In the genomic region with DNA sequence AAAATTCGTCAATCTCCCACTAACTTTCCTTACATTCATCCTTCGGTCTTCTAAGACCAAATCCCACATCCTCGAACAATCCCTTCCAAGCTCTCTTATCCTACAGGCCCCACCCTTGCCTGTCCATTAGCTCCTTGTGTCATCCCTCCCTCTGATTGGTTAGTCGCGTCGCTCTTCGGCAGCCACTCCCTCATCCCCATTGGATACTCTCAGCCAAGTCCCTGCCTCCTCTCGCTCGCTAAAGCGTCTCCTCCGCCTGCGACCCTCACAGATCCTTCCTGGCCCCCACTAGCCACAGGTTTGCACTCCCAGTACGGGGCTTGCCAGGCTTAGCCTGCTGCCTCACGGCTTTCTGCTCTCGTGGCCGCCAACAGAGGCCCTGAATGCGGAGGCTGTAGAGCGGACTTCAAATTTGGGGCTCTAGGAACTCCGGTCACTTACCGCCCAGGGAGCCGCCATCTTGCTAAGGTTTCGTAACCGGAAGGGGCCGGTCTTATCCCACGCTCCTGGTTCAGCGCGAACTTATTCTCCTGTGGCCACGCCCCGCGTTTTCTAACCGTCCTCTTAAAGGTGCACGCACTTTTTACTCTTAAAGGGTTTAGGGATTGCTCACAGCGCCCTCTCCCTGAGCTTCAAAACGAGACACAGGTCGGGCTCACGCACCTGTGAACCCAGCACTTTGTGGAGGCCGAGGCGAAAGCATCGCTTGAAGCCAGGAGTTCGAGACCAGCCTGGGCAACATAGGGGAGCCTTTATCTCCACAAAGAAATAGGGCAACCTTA, we compare ENCODE assay signal across 1 cellular context.
TF ChIP-seq lines count a peak whose summit lies in the region.

A gene (minus strand): TSS at position 472 of the 782 bp plus-strand sequence. CDS start 13 bp downstream, at position 459.

TF ChIP-seq in K562, 482 proteins besides CTCF, POLR2A, EP300 and RAD21 (continued from another document and continues in another):
- TF ChIP-seq, protein P1, sequence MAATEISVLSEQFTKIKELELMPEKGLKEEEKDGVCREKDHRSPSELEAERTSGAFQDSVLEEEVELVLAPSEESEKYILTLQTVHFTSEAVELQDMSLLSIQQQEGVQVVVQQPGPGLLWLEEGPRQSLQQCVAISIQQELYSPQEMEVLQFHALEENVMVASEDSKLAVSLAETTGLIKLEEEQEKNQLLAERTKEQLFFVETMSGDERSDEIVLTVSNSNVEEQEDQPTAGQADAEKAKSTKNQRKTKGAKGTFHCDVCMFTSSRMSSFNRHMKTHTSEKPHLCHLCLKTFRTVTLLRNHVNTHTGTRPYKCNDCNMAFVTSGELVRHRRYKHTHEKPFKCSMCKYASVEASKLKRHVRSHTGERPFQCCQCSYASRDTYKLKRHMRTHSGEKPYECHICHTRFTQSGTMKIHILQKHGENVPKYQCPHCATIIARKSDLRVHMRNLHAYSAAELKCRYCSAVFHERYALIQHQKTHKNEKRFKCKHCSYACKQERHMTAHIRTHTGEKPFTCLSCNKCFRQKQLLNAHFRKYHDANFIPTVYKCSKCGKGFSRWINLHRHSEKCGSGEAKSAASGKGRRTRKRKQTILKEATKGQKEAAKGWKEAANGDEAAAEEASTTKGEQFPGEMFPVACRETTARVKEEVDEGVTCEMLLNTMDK (IDR thresholded peaks at IDR 0.05; ENCODE audit: borderline replicate concordance, insufficient read depth, low read depth, low read length, poor library complexity, severe bottlenecking): no peak
- TF ChIP-seq RAD51 (IDR thresholded peaks at IDR 0.05; ENCODE audit: borderline replicate concordance, low read depth): no peak
- no peak for TF ChIP-seq ZNF507 (tag; conservative IDR thresholded peaks at IDR 0.05)
- TF ChIP-seq, protein P2, sequence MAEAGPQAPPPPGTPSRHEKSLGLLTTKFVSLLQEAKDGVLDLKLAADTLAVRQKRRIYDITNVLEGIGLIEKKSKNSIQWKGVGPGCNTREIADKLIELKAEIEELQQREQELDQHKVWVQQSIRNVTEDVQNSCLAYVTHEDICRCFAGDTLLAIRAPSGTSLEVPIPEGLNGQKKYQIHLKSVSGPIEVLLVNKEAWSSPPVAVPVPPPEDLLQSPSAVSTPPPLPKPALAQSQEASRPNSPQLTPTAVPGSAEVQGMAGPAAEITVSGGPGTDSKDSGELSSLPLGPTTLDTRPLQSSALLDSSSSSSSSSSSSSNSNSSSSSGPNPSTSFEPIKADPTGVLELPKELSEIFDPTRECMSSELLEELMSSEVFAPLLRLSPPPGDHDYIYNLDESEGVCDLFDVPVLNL (CRISPR knock-in tag; IDR thresholded peaks at IDR 0.05; ENCODE audit: low read depth): 0 out of 2 replicates have a peak, but pooled peaks have one; percentile 27
- TF ChIP-seq, protein P3, sequence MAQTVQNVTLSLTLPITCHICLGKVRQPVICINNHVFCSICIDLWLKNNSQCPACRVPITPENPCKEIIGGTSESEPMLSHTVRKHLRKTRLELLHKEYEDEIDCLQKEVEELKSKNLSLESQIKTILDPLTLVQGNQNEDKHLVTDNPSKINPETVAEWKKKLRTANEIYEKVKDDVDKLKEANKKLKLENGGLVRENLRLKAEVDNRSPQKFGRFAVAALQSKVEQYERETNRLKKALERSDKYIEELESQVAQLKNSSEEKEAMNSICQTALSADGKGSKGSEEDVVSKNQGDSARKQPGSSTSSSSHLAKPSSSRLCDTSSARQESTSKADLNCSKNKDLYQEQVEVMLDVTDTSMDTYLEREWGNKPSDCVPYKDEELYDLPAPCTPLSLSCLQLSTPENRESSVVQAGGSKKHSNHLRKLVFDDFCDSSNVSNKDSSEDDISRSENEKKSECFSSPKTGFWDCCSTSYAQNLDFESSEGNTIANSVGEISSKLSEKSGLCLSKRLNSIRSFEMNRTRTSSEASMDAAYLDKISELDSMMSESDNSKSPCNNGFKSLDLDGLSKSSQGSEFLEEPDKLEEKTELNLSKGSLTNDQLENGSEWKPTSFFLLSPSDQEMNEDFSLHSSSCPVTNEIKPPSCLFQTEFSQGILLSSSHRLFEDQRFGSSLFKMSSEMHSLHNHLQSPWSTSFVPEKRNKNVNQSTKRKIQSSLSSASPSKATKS (CRISPR knock-in tag; IDR thresholded peaks at IDR 0.05): no peak
- TF ChIP-seq KAT8 (IDR thresholded peaks at IDR 0.05; ENCODE audit: low read depth): no peak
- 0 out of 2 replicates have a peak, but pooled peaks have one; percentile 15 for TF ChIP-seq FOSL1 (tag; conservative IDR thresholded peaks at IDR 0.05)
- no peak for TF ChIP-seq MAFF (IDR thresholded peaks at IDR 0.05; ENCODE audit: low read length)
- TF ChIP-seq, protein P4, sequence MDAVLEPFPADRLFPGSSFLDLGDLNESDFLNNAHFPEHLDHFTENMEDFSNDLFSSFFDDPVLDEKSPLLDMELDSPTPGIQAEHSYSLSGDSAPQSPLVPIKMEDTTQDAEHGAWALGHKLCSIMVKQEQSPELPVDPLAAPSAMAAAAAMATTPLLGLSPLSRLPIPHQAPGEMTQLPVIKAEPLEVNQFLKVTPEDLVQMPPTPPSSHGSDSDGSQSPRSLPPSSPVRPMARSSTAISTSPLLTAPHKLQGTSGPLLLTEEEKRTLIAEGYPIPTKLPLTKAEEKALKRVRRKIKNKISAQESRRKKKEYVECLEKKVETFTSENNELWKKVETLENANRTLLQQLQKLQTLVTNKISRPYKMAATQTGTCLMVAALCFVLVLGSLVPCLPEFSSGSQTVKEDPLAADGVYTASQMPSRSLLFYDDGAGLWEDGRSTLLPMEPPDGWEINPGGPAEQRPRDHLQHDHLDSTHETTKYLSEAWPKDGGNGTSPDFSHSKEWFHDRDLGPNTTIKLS (IDR thresholded peaks at IDR 0.05; ENCODE audit: borderline replicate concordance, low read depth): no peak
- TF ChIP-seq HDAC6 (IDR thresholded peaks at IDR 0.05; ENCODE audit: low read depth, low read length): no peak
- TF ChIP-seq, protein P5, sequence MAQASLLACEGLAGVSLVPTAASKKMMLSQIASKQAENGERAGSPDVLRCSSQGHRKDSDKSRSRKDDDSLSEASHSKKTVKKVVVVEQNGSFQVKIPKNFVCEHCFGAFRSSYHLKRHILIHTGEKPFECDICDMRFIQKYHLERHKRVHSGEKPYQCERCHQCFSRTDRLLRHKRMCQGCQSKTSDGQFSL (CRISPR knock-in tag; IDR thresholded peaks at IDR 0.05): no peak
- TF ChIP-seq, protein P5 (tag; IDR thresholded peaks at IDR 0.05): no peak
- TF ChIP-seq, protein P6, sequence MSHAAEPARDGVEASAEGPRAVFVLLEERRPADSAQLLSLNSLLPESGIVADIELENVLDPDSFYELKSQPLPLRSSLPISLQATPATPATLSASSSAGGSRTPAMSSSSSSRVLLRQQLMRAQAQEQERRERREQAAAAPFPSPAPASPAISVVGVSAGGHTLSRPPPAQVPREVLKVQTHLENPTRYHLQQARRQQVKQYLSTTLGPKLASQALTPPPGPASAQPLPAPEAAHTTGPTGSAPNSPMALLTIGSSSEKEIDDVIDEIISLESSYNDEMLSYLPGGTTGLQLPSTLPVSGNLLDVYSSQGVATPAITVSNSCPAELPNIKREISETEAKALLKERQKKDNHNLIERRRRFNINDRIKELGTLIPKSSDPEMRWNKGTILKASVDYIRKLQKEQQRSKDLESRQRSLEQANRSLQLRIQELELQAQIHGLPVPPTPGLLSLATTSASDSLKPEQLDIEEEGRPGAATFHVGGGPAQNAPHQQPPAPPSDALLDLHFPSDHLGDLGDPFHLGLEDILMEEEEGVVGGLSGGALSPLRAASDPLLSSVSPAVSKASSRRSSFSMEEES (CRISPR knock-in tag; IDR thresholded peaks at IDR 0.05): no peak
- no peak for TF ChIP-seq SMAD2 (IDR thresholded peaks at IDR 0.05; ENCODE audit: low read depth, low read length)
- no peak for TF ChIP-seq BRD9 (IDR thresholded peaks at IDR 0.05; ENCODE audit: low read depth, partially characterized antibody)
- no peak for TF ChIP-seq ZNF551 (CRISPR knock-in tag; IDR thresholded peaks at IDR 0.05)
- TF ChIP-seq, protein P7, sequence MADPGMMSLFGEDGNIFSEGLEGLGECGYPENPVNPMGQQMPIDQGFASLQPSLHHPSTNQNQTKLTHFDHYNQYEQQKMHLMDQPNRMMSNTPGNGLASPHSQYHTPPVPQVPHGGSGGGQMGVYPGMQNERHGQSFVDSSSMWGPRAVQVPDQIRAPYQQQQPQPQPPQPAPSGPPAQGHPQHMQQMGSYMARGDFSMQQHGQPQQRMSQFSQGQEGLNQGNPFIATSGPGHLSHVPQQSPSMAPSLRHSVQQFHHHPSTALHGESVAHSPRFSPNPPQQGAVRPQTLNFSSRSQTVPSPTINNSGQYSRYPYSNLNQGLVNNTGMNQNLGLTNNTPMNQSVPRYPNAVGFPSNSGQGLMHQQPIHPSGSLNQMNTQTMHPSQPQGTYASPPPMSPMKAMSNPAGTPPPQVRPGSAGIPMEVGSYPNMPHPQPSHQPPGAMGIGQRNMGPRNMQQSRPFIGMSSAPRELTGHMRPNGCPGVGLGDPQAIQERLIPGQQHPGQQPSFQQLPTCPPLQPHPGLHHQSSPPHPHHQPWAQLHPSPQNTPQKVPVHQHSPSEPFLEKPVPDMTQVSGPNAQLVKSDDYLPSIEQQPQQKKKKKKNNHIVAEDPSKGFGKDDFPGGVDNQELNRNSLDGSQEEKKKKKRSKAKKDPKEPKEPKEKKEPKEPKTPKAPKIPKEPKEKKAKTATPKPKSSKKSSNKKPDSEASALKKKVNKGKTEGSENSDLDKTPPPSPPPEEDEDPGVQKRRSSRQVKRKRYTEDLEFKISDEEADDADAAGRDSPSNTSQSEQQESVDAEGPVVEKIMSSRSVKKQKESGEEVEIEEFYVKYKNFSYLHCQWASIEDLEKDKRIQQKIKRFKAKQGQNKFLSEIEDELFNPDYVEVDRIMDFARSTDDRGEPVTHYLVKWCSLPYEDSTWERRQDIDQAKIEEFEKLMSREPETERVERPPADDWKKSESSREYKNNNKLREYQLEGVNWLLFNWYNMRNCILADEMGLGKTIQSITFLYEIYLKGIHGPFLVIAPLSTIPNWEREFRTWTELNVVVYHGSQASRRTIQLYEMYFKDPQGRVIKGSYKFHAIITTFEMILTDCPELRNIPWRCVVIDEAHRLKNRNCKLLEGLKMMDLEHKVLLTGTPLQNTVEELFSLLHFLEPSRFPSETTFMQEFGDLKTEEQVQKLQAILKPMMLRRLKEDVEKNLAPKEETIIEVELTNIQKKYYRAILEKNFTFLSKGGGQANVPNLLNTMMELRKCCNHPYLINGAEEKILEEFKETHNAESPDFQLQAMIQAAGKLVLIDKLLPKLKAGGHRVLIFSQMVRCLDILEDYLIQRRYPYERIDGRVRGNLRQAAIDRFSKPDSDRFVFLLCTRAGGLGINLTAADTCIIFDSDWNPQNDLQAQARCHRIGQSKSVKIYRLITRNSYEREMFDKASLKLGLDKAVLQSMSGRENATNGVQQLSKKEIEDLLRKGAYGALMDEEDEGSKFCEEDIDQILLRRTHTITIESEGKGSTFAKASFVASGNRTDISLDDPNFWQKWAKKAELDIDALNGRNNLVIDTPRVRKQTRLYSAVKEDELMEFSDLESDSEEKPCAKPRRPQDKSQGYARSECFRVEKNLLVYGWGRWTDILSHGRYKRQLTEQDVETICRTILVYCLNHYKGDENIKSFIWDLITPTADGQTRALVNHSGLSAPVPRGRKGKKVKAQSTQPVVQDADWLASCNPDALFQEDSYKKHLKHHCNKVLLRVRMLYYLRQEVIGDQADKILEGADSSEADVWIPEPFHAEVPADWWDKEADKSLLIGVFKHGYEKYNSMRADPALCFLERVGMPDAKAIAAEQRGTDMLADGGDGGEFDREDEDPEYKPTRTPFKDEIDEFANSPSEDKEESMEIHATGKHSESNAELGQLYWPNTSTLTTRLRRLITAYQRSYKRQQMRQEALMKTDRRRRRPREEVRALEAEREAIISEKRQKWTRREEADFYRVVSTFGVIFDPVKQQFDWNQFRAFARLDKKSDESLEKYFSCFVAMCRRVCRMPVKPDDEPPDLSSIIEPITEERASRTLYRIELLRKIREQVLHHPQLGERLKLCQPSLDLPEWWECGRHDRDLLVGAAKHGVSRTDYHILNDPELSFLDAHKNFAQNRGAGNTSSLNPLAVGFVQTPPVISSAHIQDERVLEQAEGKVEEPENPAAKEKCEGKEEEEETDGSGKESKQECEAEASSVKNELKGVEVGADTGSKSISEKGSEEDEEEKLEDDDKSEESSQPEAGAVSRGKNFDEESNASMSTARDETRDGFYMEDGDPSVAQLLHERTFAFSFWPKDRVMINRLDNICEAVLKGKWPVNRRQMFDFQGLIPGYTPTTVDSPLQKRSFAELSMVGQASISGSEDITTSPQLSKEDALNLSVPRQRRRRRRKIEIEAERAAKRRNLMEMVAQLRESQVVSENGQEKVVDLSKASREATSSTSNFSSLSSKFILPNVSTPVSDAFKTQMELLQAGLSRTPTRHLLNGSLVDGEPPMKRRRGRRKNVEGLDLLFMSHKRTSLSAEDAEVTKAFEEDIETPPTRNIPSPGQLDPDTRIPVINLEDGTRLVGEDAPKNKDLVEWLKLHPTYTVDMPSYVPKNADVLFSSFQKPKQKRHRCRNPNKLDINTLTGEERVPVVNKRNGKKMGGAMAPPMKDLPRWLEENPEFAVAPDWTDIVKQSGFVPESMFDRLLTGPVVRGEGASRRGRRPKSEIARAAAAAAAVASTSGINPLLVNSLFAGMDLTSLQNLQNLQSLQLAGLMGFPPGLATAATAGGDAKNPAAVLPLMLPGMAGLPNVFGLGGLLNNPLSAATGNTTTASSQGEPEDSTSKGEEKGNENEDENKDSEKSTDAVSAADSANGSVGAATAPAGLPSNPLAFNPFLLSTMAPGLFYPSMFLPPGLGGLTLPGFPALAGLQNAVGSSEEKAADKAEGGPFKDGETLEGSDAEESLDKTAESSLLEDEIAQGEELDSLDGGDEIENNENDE (IDR thresholded peaks at IDR 0.05; ENCODE audit: low read depth, low read length): no peak
- TF ChIP-seq, protein P8, sequence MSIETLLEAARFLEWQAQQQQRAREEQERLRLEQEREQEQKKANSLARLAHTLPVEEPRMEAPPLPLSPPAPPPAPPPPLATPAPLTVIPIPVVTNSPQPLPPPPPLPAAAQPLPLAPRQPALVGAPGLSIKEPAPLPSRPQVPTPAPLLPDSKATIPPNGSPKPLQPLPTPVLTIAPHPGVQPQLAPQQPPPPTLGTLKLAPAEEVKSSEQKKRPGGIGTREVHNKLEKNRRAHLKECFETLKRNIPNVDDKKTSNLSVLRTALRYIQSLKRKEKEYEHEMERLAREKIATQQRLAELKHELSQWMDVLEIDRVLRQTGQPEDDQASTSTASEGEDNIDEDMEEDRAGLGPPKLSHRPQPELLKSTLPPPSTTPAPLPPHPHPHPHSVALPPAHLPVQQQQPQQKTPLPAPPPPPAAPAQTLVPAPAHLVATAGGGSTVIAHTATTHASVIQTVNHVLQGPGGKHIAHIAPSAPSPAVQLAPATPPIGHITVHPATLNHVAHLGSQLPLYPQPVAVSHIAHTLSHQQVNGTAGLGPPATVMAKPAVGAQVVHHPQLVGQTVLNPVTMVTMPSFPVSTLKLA (conservative IDR thresholded peaks at IDR 0.05): peak; percentile 78 to 94
- no peak for TF ChIP-seq ZNF282 (CRISPR knock-in tag; IDR thresholded peaks at IDR 0.05)
- peak; percentile 98 for TF ChIP-seq SUPT5H (IDR thresholded peaks at IDR 0.05)
- no peak for TF ChIP-seq SAFB2 (IDR thresholded peaks at IDR 0.05; ENCODE audit: borderline replicate concordance, low read depth, low read length, severe bottlenecking)
- peak; percentile 94 for TF ChIP-seq PHF20 (IDR thresholded peaks at IDR 0.05; ENCODE audit: partially characterized antibody)
- TF ChIP-seq, protein P9, sequence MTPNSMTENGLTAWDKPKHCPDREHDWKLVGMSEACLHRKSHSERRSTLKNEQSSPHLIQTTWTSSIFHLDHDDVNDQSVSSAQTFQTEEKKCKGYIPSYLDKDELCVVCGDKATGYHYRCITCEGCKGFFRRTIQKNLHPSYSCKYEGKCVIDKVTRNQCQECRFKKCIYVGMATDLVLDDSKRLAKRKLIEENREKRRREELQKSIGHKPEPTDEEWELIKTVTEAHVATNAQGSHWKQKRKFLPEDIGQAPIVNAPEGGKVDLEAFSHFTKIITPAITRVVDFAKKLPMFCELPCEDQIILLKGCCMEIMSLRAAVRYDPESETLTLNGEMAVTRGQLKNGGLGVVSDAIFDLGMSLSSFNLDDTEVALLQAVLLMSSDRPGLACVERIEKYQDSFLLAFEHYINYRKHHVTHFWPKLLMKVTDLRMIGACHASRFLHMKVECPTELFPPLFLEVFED (CRISPR knock-in tag; conservative IDR thresholded peaks at IDR 0.05): no peak
- TF ChIP-seq ZNF24 (IDR thresholded peaks at IDR 0.05): no peak
